8 cellular contexts compared by ENCODE assay signal in the genomic region with DNA sequence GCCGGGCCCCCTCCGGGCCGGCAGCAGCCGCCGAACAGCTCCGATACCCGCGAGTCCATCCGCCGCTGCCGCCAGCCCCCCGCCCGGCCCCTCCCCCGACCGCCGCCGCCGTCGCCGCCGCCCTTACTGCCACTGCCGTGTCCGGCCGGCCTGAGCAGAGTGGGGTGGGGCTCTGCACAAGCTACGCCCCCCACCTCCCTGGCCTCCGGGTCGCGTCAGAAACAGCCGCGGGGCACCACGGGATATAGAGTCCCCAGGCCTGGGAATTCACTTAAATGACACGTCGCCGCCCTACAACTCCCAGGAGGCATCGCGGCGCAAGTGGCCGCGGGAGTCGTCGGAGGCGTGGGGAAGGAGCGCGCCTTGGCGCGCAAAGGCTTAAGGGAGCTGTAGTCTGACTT. TPM values are rescaled to one million over a fixed set of nuclear protein-coding genes. Genes with fewer than 3 reads are reported as not detected.
DNase-seq lines count a peak whose midpoint lies in the region; ATAC-seq and TF ChIP-seq lines count a peak whose summit lies in the region.

A gene with protein sequence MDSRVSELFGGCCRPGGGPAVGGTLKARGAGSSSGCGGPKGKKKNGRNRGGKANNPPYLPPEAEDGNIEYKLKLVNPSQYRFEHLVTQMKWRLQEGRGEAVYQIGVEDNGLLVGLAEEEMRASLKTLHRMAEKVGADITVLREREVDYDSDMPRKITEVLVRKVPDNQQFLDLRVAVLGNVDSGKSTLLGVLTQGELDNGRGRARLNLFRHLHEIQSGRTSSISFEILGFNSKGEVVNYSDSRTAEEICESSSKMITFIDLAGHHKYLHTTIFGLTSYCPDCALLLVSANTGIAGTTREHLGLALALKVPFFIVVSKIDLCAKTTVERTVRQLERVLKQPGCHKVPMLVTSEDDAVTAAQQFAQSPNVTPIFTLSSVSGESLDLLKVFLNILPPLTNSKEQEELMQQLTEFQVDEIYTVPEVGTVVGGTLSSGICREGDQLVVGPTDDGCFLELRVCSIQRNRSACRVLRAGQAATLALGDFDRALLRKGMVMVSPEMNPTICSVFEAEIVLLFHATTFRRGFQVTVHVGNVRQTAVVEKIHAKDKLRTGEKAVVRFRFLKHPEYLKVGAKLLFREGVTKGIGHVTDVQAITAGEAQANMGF (minus strand): TSS at position 161 of the 401 bp plus-strand sequence. CDS start 102 bp downstream, at position 59.

- no peaks in the 10 kb centered on the region for H3K27me3 Mint-ChIP-seq in activated naive CD8-positive, alpha-beta T cell
- H3K27me3 Mint-ChIP-seq in glutamatergic neuron (ENCODE audit: unreplicated experiment), result peaks cover 10% of the 10 kb centered on the region
- no peaks in the 10 kb centered on the region for H3K27me3 Mint-ChIP-seq in osteocyte (ENCODE audit: unreplicated experiment)

- TF ChIP-seq POLR2A in thyroid gland (IDR thresholded peaks at IDR 0.05), result peak in 1 of 2 donors; percentile 74

- ATAC-seq in HG02610 (IDR thresholded peaks at IDR 0.05; ENCODE audit: unreplicated experiment), result peak; percentile 75

- H3K27ac Mint-ChIP-seq in activated naive CD8-positive, alpha-beta T cell, result peak within 1 kb of the TSS; percentile 97
- H3K27ac Mint-ChIP-seq in glutamatergic neuron (ENCODE audit: unreplicated experiment), result peak within 1 kb of the TSS; percentile 98
- H3K27ac Mint-ChIP-seq in osteocyte (ENCODE audit: unreplicated experiment), result peak within 1 kb of the TSS; percentile 96

- peaks cover 17 to 30% of the 10 kb centered on the region in 2 donors for H3K4me1 ChIP-seq in thyroid gland

- WGBS in thyroid gland, 2 donors, result 0% methylated on average over 1 to 46 of the region's 46 CpGs

- intact Hi-C loops in thyroid gland (cut with DNase I), result no loop called here

- DNase-seq in GM06990 (ENCODE audit: extremely low read depth, insufficient read length) (peak; percentile 98), NCI-H1092 treated with DMSO at 0.1 percent for 48 hours (lab: John Stamatoyannopoulos, UW) (peak; percentile 99), SKM-1 treated with dmso at 0.1 percent for 144 hours (lab: John Stamatoyannopoulos, UW; ENCODE audit: unreplicated experiment) (peak; percentile 98), glutamatergic neuron (peak; percentile 99), osteocyte (ENCODE audit: extremely low spot score, unreplicated experiment) (peak; percentile 99), thyroid gland (peak; percentile 99 to 100)

- H3K4me3 Mint-ChIP-seq in activated naive CD8-positive, alpha-beta T cell, result peak within 1 kb of the TSS; percentile 98
- H3K4me3 Mint-ChIP-seq in glutamatergic neuron (ENCODE audit: unreplicated experiment) (peak within 1 kb of the TSS; percentile 99), osteocyte (ENCODE audit: unreplicated experiment) (peak within 1 kb of the TSS; percentile 93)

- H3K36me3 ChIP-seq in GM06990 (ENCODE audit: control insufficient read depth, insufficient read depth, low read length), result peaks cover 18% of the 10 kb centered on the region
- peaks cover 21 to 26% of the 10 kb centered on the region in 2 donors for H3K36me3 ChIP-seq in thyroid gland

- peaks cover 3% of the 10 kb centered on the region for H3K36me3 Mint-ChIP-seq in activated naive CD8-positive, alpha-beta T cell
- H3K36me3 Mint-ChIP-seq in glutamatergic neuron (ENCODE audit: unreplicated experiment) (no peaks in the 10 kb centered on the region), osteocyte (ENCODE audit: unreplicated experiment) (peaks cover 21% of the 10 kb centered on the region)

- H3K27ac ChIP-seq in thyroid gland, result peak within 1 kb of the TSS; percentile 94 to 98 (median 97)

- H3K9me3 Mint-ChIP-seq in activated naive CD8-positive, alpha-beta T cell (ENCODE audit: low read depth), result no peaks in the 10 kb centered on the region
- H3K9me3 Mint-ChIP-seq in glutamatergic neuron (ENCODE audit: unreplicated experiment), result peaks cover 11% of the 10 kb centered on the region
- no peaks in the 10 kb centered on the region for H3K9me3 Mint-ChIP-seq in osteocyte (ENCODE audit: unreplicated experiment)

- peaks cover 34% of the 10 kb centered on the region for H3K4me1 Mint-ChIP-seq in activated naive CD8-positive, alpha-beta T cell (ENCODE audit: low read depth)
- H3K4me1 Mint-ChIP-seq in glutamatergic neuron (ENCODE audit: low read depth, unreplicated experiment) (peaks cover 16% of the 10 kb centered on the region), osteocyte (ENCODE audit: unreplicated experiment) (peaks cover 35% of the 10 kb centered on the region)

- no peaks in the 10 kb centered on the region for H3K27me3 ChIP-seq in GM06990 (replicated peaks; ENCODE audit: control insufficient read depth, insufficient read depth, low read length)
- no peaks in the 10 kb centered on the region for H3K27me3 ChIP-seq in thyroid gland

- H3K9me3 ChIP-seq in thyroid gland, result no peaks in the 10 kb centered on the region

- H3K4me3 ChIP-seq in GM06990 (replicated peaks; ENCODE audit: low read depth, low read length) (peak within 1 kb of the TSS; percentile 89), thyroid gland (replicated peaks in 1 of 3) (peak within 1 kb of the TSS; percentile 51 to 92 (median 65))

- TF ChIP-seq CTCF in GM06990 (IDR thresholded peaks at IDR 0.05; ENCODE audit: insufficient read depth, low read length, poor library complexity, severe bottlenecking), result no peak
- no peak for TF ChIP-seq CTCF in glutamatergic neuron (IDR thresholded peaks at IDR 0.05; ENCODE audit: partially characterized antibody, unreplicated experiment)
- no peak for TF ChIP-seq CTCF in osteocyte (IDR thresholded peaks at IDR 0.05)
- TF ChIP-seq CTCF in thyroid gland (IDR thresholded peaks at IDR 0.05), result no peak

RNA-seq across cellular contexts. Expression of the gene that starts here (rescaled TPM):
- total RNA-seq in glutamatergic neuron (ENCODE audit: unreplicated experiment) (114 TPM), osteocyte (84.9 and 86.4 TPM in 2 replicates), thyroid gland (10 to 100 TPM; 50.2 to 65.8 (median 58.1) TPM)

Comparison
In these comparisons a context has a peak if more than half of its experiments do, and no peak if none do; other contexts are left out.
1. Peak in every context shown above with its lines: DNase-seq, ATAC-seq, H3K4me3 ChIP-seq and H3K27ac ChIP-seq.